Comparison of ENCODE assay signal across 8 cellular contexts in the genomic region with DNA sequence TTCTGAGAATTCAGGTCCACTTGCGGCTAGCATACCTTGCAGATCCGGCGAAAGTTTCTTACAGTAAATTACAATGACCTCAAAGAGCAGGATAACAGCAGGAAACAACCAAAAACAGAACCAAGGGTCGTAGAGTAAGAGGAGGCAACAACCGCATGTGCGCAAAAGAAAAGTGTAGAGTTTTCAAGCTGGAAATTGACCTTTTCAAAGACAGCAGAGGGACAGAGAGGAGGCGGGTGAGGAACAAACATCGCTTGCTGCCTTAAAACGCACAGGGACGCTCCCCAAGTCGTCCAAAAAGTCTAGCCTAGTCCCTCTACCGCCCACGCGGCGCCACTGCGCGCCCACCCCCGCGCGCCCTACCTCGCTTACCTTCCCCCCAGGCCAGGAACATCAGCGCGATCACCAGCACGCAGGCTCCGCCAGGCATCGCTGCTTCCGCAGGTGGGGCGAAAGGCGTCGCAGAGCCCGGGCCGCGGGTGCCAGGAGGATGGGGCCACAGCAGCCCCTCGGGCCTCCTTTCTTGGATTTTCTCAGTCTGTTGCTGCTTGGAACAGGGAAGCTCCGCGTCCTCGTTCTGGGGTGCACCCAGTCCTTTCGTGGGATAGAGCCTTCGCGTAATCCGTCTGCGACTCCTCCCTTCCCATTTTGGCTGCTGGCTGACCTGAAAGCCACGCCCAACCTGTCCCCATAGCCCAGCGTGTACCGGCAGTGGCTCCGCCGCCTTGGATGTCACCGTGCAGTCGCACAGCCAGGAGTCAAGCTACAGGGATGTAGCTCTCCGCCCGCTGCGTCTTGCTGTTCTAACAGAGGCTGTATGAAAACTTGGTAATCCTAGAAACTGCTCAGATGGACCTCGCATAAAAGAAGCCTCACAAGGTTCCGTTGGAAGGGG. TPM values are rescaled to one million over a fixed set of nuclear protein-coding genes. Genes with fewer than 3 reads are reported as not detected.
DNase-seq lines count a peak whose midpoint lies in the region; ATAC-seq and TF ChIP-seq lines count a peak whose summit lies in the region.

TSS of gene VWDE (minus strand) at position 579 of the 895 bp plus-strand sequence. CDS start at position 430, 149 bp downstream.

- peak within 1 kb of the TSS; percentile 85 for H3K4me2 ChIP-seq in neuronal stem cell (ENCODE audit: insufficient read depth, low read length, poor library complexity, severe bottlenecking)

- TF ChIP-seq EP300 in esophagus muscularis mucosa (IDR thresholded peaks at IDR 0.05) (no peak), tibial nerve (IDR thresholded peaks at IDR 0.05) (no peak)

- TF ChIP-seq POLR2A in esophagus muscularis mucosa (IDR thresholded peaks at IDR 0.05; ENCODE audit: low read depth) = no peak
- TF ChIP-seq POLR2A in tibial nerve (IDR thresholded peaks at IDR 0.05) = no peak

- no peak within 1 kb of the TSS for H2BK12ac ChIP-seq in neuronal stem cell (ENCODE audit: low read length)

- no peak within 1 kb of the TSS for H2AK5ac ChIP-seq in neuronal stem cell (ENCODE audit: low read depth, low read length)

- no peaks in the 10 kb centered on the region for H3K36me3 ChIP-seq in esophagus muscularis mucosa
- H3K36me3 ChIP-seq in neuronal stem cell (replicated peaks in 1 of 2; ENCODE audit: control insufficient read depth in 2 of 2, insufficient read depth in 2 of 2, low read length in 2 of 2) = no peaks in the 10 kb centered on the region
- H3K36me3 ChIP-seq in tibial nerve = no peaks in the 10 kb centered on the region

- H3K9ac ChIP-seq in neuronal stem cell (ENCODE audit: low read depth, low read length, poor library complexity) = peak within 1 kb of the TSS; percentile 82

- intact Hi-C loops in esophagus muscularis mucosa (cut with DNase I) = no loop called here

- no peak within 1 kb of the TSS for H2BK15ac ChIP-seq in neuronal stem cell (ENCODE audit: low read length)

- no peak within 1 kb of the TSS for H2BK120ac ChIP-seq in neuronal stem cell (ENCODE audit: low read depth, low read length)

- H3K27me3 ChIP-seq in esophagus muscularis mucosa = peaks cover 0 to 17% (median 6%) of the 10 kb centered on the region in 4 donors
- H3K27me3 ChIP-seq in neuronal stem cell (ENCODE audit: control insufficient read depth in 3 of 3, insufficient read depth in 3 of 3, low read depth in 1 of 3, low read length in 3 of 3) = peaks cover 0 to 54% (median 17%) of the 10 kb centered on the region in 3 experiments
- no peaks in the 10 kb centered on the region for H3K27me3 ChIP-seq in tibial nerve

- no peak within 1 kb of the TSS for H4K8ac ChIP-seq in neuronal stem cell (ENCODE audit: low read depth, low read length)

- no peak within 1 kb of the TSS for H4K91ac ChIP-seq in neuronal stem cell (ENCODE audit: low read depth, low read length, poor library complexity)

- TF ChIP-seq CTCF in GM10266 (IDR thresholded peaks at IDR 0.05; ENCODE audit: control insufficient read depth, insufficient read depth, low read depth, missing control alignments) (no peak), esophagus muscularis mucosa (IDR thresholded peaks at IDR 0.05) (no peak), tibial nerve (IDR thresholded peaks at IDR 0.05) (no peak)

- H2BK5ac ChIP-seq in neuronal stem cell (ENCODE audit: low read length) = no peak within 1 kb of the TSS

- no peak within 1 kb of the TSS for H3K14ac ChIP-seq in neuronal stem cell (ENCODE audit: low read length)

- H3K18ac ChIP-seq in neuronal stem cell (ENCODE audit: low read length) = peak within 1 kb of the TSS; percentile 93

- no peaks in the 10 kb centered on the region for H3K9me3 ChIP-seq in esophagus muscularis mucosa
- no peaks in the 10 kb centered on the region for H3K9me3 ChIP-seq in neuronal stem cell (replicated peaks in 1 of 2; ENCODE audit: control insufficient read depth in 2 of 2, insufficient read depth in 1 of 2, low read depth in 1 of 2, low read length in 2 of 2)
- H3K9me3 ChIP-seq in tibial nerve = no peaks in the 10 kb centered on the region

- H2AFZ ChIP-seq in neuronal stem cell (ENCODE audit: low read length) = peak within 1 kb of the TSS; percentile 91

- peaks cover 10 to 19% (median 11%) of the 10 kb centered on the region in 4 donors for H3K4me1 ChIP-seq in esophagus muscularis mucosa
- H3K4me1 ChIP-seq in neuronal stem cell (ENCODE audit: control insufficient read depth in 2 of 2, insufficient read depth in 1 of 2, low read depth in 1 of 2, low read length in 2 of 2) = peaks cover 1 to 5% of the 10 kb centered on the region in 2 donors
- H3K4me1 ChIP-seq in tibial nerve = peaks cover 0 to 14% (median 0%) of the 10 kb centered on the region in 4 donors

- peak within 1 kb of the TSS; percentile 87 for H3K23ac ChIP-seq in neuronal stem cell (ENCODE audit: low read depth, low read length, poor library complexity)

- no peak within 1 kb of the TSS for H3K4ac ChIP-seq in neuronal stem cell (ENCODE audit: low read length)

- no peaks in the 10 kb centered on the region for H3K79me1 ChIP-seq in neuronal stem cell (ENCODE audit: low read depth, low read length)

- H3K27ac ChIP-seq in esophagus muscularis mucosa (replicated peaks in 1 of 4) (no peak within 1 kb of the TSS), neuronal stem cell (replicated peaks; ENCODE audit: low read length) (no peak within 1 kb of the TSS), tibial nerve (peak within 1 kb of the TSS in 1 of 4 donors; percentile 13)

- peak; percentile 54 for ATAC-seq in HG03159 (IDR thresholded peaks at IDR 0.05; ENCODE audit: unreplicated experiment)

- peak; percentile 40 for DNase-seq in GM10266 (ENCODE audit: extremely low spot score)
- peak; percentile 92 for DNase-seq in NCI-H526 treated with DMSO at 0.1 percent for 48 hours (lab: John Stamatoyannopoulos, UW)
- peak; percentile 73 for DNase-seq in activated CD8-positive, alpha-beta memory T cell treated with anti-CD3 and anti-CD28 coated beads, Interleukin-2, amount 50 U/mL, for 48 hours
- DNase-seq in esophagus muscularis mucosa (ENCODE audit: extremely low spot score) = no peak
- DNase-seq in neuronal stem cell (ENCODE audit: low spot score) = peak; percentile 58
- DNase-seq in tibial nerve (ENCODE audit: low spot score in 2 of 2) = no peak
- no peak for DNase-seq in HT-29 (ENCODE audit: low spot score)

- H3K4me3 ChIP-seq in esophagus muscularis mucosa = peak within 1 kb of the TSS; percentile 39 to 57 (median 46)
- peak within 1 kb of the TSS; percentile 32 to 85 for H3K4me3 ChIP-seq in neuronal stem cell (ENCODE audit: low read length in 2 of 2)
- H3K4me3 ChIP-seq in tibial nerve = peak within 1 kb of the TSS; percentile 24 to 58 (median 38)

- WGBS in esophagus muscularis mucosa = 4% methylated on average over 33 of the region's 54 CpGs
- no CpG with 5 or more reads among the region's 54 CpGs for WGBS in neuronal stem cell (ENCODE audit: extremely low coverage in 2 of 2, insufficient read length in 2 of 2, insufficient replicate concordance in 1 of 2), 2 donors
- 0 to 1% methylated on average over 34 to 46 of the region's 54 CpGs for WGBS in tibial nerve, 2 donors

RNA-seq across cellular contexts. Expression of gene VWDE, which starts in this region (rescaled TPM):
- total RNA-seq in esophagus muscularis mucosa = not detected
- polyA plus RNA-seq in neuronal stem cell (2013, experiment 1 of 2) = 2.5 TPM
- 2.4 TPM for polyA plus RNA-seq in neuronal stem cell (2013, experiment 2 of 2)
- 10 to 100 TPM in 1 of 4 donors, 1 to 10 TPM in 2, under 1 TPM in 1; 0.66 to 12.6 (median 1.9) TPM for total RNA-seq in tibial nerve
- not detected in 2 replicates for total RNA-seq in HT-29 (2014; rRNA removed; shearing (Covaris generic))

Comparison
In these comparisons a context has a peak if more than half of its experiments do, and no peak if none do; other contexts are left out.
1. DNase-seq: peak in GM10266 (single experiment), NCI-H526 treated with DMSO at 0.1 percent for 48 hours (single experiment), activated CD8-positive, alpha-beta memory T cell treated with anti-CD3 and anti-CD28 coated beads, Interleukin-2, amount 50 U/mL, for 48 hours (single experiment) and neuronal stem cell (single experiment); none in esophagus muscularis mucosa (single experiment), tibial nerve (0 of 2) and HT-29 (single experiment).
2. Peak in every context shown above with its lines, with median percentiles within 50 percentile points of each other: H3K4me3 ChIP-seq.